Comparison of ENCODE assay signal across 22 cellular contexts in genomic region chr5:33445808-33446207, GRCh38. TPM values are rescaled to one million over a fixed set of nuclear protein-coding genes. Genes with fewer than 3 reads are reported as not detected.
DNase-seq lines count a peak whose midpoint lies in the region; ATAC-seq, FAIRE-seq and TF ChIP-seq lines count a peak whose summit lies in the region.
"Had no signal": no experiment of that assay in that cellular context is flagged by ENCODE, and none has a peak within 500 bp of the region (broad histone marks: within the 10 kb centered on the region; RNA-seq: fewer than 3 reads in every experiment).

No MANE protein-coding gene starts in this region.

- H3K9ac ChIP-seq in astrocyte (ENCODE audit: low read length) = no peak overlapping the region

- DNase-seq in GM23338 (ENCODE audit: low spot score) (no peak), HFFc6 (no peak), astrocyte (ENCODE audit: low read depth) (no peak), midbrain (lab: John Stamatoyannopoulos, UW) (no peak), erythroblast (lab: John Stamatoyannopoulos, UW) (no peak)
- DNase-seq: activated CD4-positive, alpha-beta T cell treated with anti-CD3 and anti-CD28 coated beads, Interleukin-2, amount 10 ng/mL, durations not matched to agents 7 days and 5 days; activated CD8-positive, alpha-beta memory T cell treated with anti-CD3 and anti-CD28 coated beads, Interleukin-2, amount 50 U/mL, for 4 hours; activated effector memory CD4-positive, alpha-beta T cell treated with anti-CD3 and anti-CD28 coated beads, Interleukin-2, amount 50 U/mL, for 16 hours; effector CD8-positive, alpha-beta T cell; foreskin keratinocyte; immature natural killer cell; Karpas-422; NCI-H1694 treated with DMSO at 0.1 percent for 48 hours; NCI-H2171; NCI-H526 treated with DMSO at 0.1 percent for 48 hours had no signal

- H3K27ac Mint-ChIP-seq in GM23338 = peak overlapping the region; percentile 77; the same call in 1 of the 2 replicates
- H3K27ac Mint-ChIP-seq in HFFc6 = peak overlapping the region; percentile 13; the same call in 1 of the 2 replicates
- no peak overlapping the region for H3K27ac Mint-ChIP-seq in astrocyte (ENCODE audit: unreplicated experiment)

- no peaks in the 10 kb centered on the region for H3K9me2 ChIP-seq in GM23338 (ENCODE audit: insufficient read depth)

- H3K4me1 ChIP-seq in GM23338 (ENCODE audit: insufficient read depth) (peaks cover 47% of the 10 kb centered on the region), astrocyte (ENCODE audit: insufficient read depth, low read length) (peaks cover 3% of the 10 kb centered on the region), mesodermal cell (ENCODE audit: control insufficient read depth, insufficient read depth, low read length, poor library complexity, severe bottlenecking) (no peaks in the 10 kb centered on the region)

- no peak for TF ChIP-seq POLR2A in erythroblast (IDR thresholded peaks at IDR 0.05; ENCODE audit: low read length)

- H3K36me3 Mint-ChIP-seq in GM23338 (ENCODE audit: low read depth) = peaks cover 81% of the 10 kb centered on the region
- peaks cover 35% of the 10 kb centered on the region for H3K36me3 Mint-ChIP-seq in HFFc6 (ENCODE audit: low read depth)
- H3K36me3 Mint-ChIP-seq in astrocyte (ENCODE audit: low read depth, unreplicated experiment) = peaks cover 19% of the 10 kb centered on the region

- no peak for FAIRE-seq in astrocyte (lab: Jason Lieb, UNC)

- H3F3A ChIP-seq in GM23338 (replicated peaks; ENCODE audit: low read depth) = peaks cover 6% of the 10 kb centered on the region; the same call in 1 of the 2 replicates

- H3K4me3 Mint-ChIP-seq in GM23338 (peak overlapping the region; percentile 35; the same call in 1 of the 3 replicates), HFFc6 (no peak overlapping the region), astrocyte (ENCODE audit: unreplicated experiment) (peak overlapping the region; percentile 14)
- H3K4me3 Mint-ChIP-seq: activated CD4-positive, alpha-beta T cell treated with anti-CD3 and anti-CD28 coated beads, Interleukin-2, amount 10 ng/mL, durations not matched to agents 7 days and 5 days; immature natural killer cell had no signal

- H3K4me1 Mint-ChIP-seq in GM23338 (peaks cover 53% of the 10 kb centered on the region), HFFc6 (ENCODE audit: low read depth) (peaks cover 44% of the 10 kb centered on the region), astrocyte (ENCODE audit: low read depth, unreplicated experiment) (peaks cover 19% of the 10 kb centered on the region)

- H3K4me3 ChIP-seq in GM23338 (peak overlapping the region; percentile 95; the same call in 1 of the 2 replicates), astrocyte (ENCODE audit: insufficient read depth, low read depth, low read length) (no peak overlapping the region), mesodermal cell (ENCODE audit: extremely low read depth, insufficient read depth, low read length, poor library complexity, severe bottlenecking) (no peak overlapping the region)
- H3K4me3 ChIP-seq: SJSA1, tibial nerve had no signal

- no peaks in the 10 kb centered on the region for H3K27me3 ChIP-seq in GM23338 (ENCODE audit: insufficient read depth)
- no peaks in the 10 kb centered on the region for H3K27me3 ChIP-seq in astrocyte (ENCODE audit: insufficient read depth, low read length)
- H3K27me3 ChIP-seq: foreskin keratinocyte, SJSA1, tibial nerve had no signal

- H4K20me1 ChIP-seq in GM23338 (replicated peaks; ENCODE audit: insufficient read depth) (peaks cover 18% of the 10 kb centered on the region), astrocyte (ENCODE audit: insufficient read depth, low read length) (peaks cover 75% of the 10 kb centered on the region)

- ATAC-seq in GM23338 (peak; percentile 4; the same call in 2 of the 3 replicates), GM21723 (IDR thresholded peaks at IDR 0.05; ENCODE audit: unreplicated experiment) (no peak)
- ATAC-seq: foreskin keratinocyte, left lobe of liver had no signal

- TF ChIP-seq CTCF in GM23338 (conservative IDR thresholded peaks at IDR 0.05; ENCODE audit: low read depth in 2 of 2) (no peak), HFFc6 (IDR thresholded peaks at IDR 0.05) (no peak), astrocyte (IDR thresholded peaks at IDR 0.05; ENCODE audit: insufficient read depth, low read depth, low read length) (no peak)

- H3K9me3 Mint-ChIP-seq in GM23338 (no peaks in the 10 kb centered on the region; the same call in 2 of the 3 replicates), HFFc6 (no peaks in the 10 kb centered on the region), astrocyte (ENCODE audit: unreplicated experiment) (no peaks in the 10 kb centered on the region)
- H3K9me3 Mint-ChIP-seq: activated CD4-positive, alpha-beta T cell treated with anti-CD3 and anti-CD28 coated beads, Interleukin-2, amount 10 ng/mL, durations not matched to agents 7 days and 5 days; immature natural killer cell had no signal

- H3K4me2 ChIP-seq in GM23338 (peak overlapping the region; percentile 45), astrocyte (ENCODE audit: low read length) (no peak overlapping the region)

- H3K9me3 ChIP-seq in astrocyte (ENCODE audit: insufficient read depth, low read depth, low read length) (no peaks in the 10 kb centered on the region), mesodermal cell (ENCODE audit: control insufficient read depth, low read length) (no peaks in the 10 kb centered on the region)
- H3K9me3 ChIP-seq: SJSA1, tibial nerve had no signal

- H3K27me3 Mint-ChIP-seq in GM23338 (ENCODE audit: insufficient read depth, low read depth, poor library complexity) = no peaks in the 10 kb centered on the region
- no peaks in the 10 kb centered on the region for H3K27me3 Mint-ChIP-seq in HFFc6 (ENCODE audit: insufficient read depth)
- no peaks in the 10 kb centered on the region for H3K27me3 Mint-ChIP-seq in astrocyte (ENCODE audit: low read depth, unreplicated experiment)
- H3K27me3 Mint-ChIP-seq: activated CD4-positive, alpha-beta T cell treated with anti-CD3 and anti-CD28 coated beads, Interleukin-2, amount 10 ng/mL, durations not matched to agents 7 days and 5 days; progenitor cell of endocrine pancreas had no signal

- H3K79me2 ChIP-seq in GM23338 (replicated peaks; ENCODE audit: insufficient read depth) (peaks cover 93% of the 10 kb centered on the region), astrocyte (ENCODE audit: insufficient read depth, low read length) (peaks cover 97% of the 10 kb centered on the region)

- H2AFZ ChIP-seq in GM23338 (no peak overlapping the region), astrocyte (ENCODE audit: low read depth, low read length) (no peak overlapping the region)

- H3K36me3 ChIP-seq in GM23338 (ENCODE audit: insufficient read depth) (peaks cover 42% of the 10 kb centered on the region; the same call in 1 of the 2 replicates), astrocyte (ENCODE audit: insufficient read depth, low read length) (peaks cover 45% of the 10 kb centered on the region), mesodermal cell (ENCODE audit: control insufficient read depth, insufficient read depth, low read length) (peaks cover 75% of the 10 kb centered on the region)

- peak overlapping the region; percentile 97 for H3K27ac ChIP-seq in GM23338 (ENCODE audit: low read depth)
- H3K27ac ChIP-seq in astrocyte (ENCODE audit: low read depth, low read length) = no peak overlapping the region
- peak overlapping the region; percentile 26 for H3K27ac ChIP-seq in mesodermal cell (ENCODE audit: low read depth, low read length, severe bottlenecking)
- H3K27ac ChIP-seq: foreskin keratinocyte, SJSA1, tibial nerve, VCaP had no signal

TF ChIP-seq in GM23338, 12 proteins besides CTCF, POLR2A, EP300 and RAD21 (continues in another document):
- no peak for TF ChIP-seq REST (IDR thresholded peaks at IDR 0.05; ENCODE audit: unreplicated experiment)
- no peak for TF ChIP-seq NANOG (IDR thresholded peaks at IDR 0.05; ENCODE audit: borderline replicate concordance)
- TF ChIP-seq CREB1 (CRISPR knock-in tag; IDR thresholded peaks at IDR 0.05; ENCODE audit: low read depth) = no peak
- no peak for TF ChIP-seq POLR2AphosphoS5 (IDR thresholded peaks at IDR 0.05; ENCODE audit: low read depth)
- TF ChIP-seq EZH2 (IDR thresholded peaks at IDR 0.05; ENCODE audit: low read depth, unreplicated experiment) = no peak

RNA-seq across cellular contexts. Expression of gene TARS1, which starts 5.0 kb away (rescaled TPM):
- total RNA-seq in GM23338 (2014; rRNA removed; shearing (Covaris generic)) = 468 and 473 TPM in 2 replicates
- polyA plus RNA-seq in GM23338 (2016; fragmentation: Nextera tagmentation; extraction: Ambion mirVana) = 444 and 458 TPM in 2 replicates
- total RNA-seq in HFFc6 (2021; fragmentation: NEBNext Ultra II Directional; extraction: Animal tissue kit (Norgen Biotek cat#: 25700)) = 100 to 1,000 TPM; 163 to 199 (median 179) TPM
- 293 and 306 TPM in 2 replicates for total RNA-seq in astrocyte
- polyA plus RNA-seq in mesodermal cell (2013, experiment 1 of 2) = 181 TPM
- 199 TPM for polyA plus RNA-seq in mesodermal cell (2013, experiment 2 of 2)
